ENCODE assay signal across 11 cellular contexts in genomic region chr1:14969006-14969405, GRCh38.
DNase-seq lines count a peak whose midpoint lies in the region; ATAC-seq and TF ChIP-seq lines count a peak whose summit lies in the region.
"Had no signal": no experiment of that assay in that cellular context is flagged by ENCODE, and none has a peak within 500 bp of the region (broad histone marks: within the 10 kb centered on the region; RNA-seq: fewer than 3 reads in every experiment).

No MANE protein-coding gene starts in this region.

- no peaks in the 10 kb centered on the region for H3K36me3 ChIP-seq in endodermal cell (ENCODE audit: control insufficient read depth, insufficient read depth, low read length)
- H3K36me3 ChIP-seq in smooth muscle cell (ENCODE audit: low read depth), result no peaks in the 10 kb centered on the region
- no peaks in the 10 kb centered on the region for H3K36me3 ChIP-seq in tibial nerve
- H3K36me3 ChIP-seq in transverse colon, result no peaks in the 10 kb centered on the region

- peaks cover 13% of the 10 kb centered on the region for H3K9me3 Mint-ChIP-seq in endodermal cell

- H3K4me1 ChIP-seq in endodermal cell (ENCODE audit: control insufficient read depth, insufficient read depth, low read length), result no peaks in the 10 kb centered on the region
- H3K4me1 ChIP-seq in smooth muscle cell (ENCODE audit: low read depth), result peaks cover 18% of the 10 kb centered on the region
- H3K4me1 ChIP-seq in tibial nerve, result peaks cover 0 to 37% (median 0%) of the 10 kb centered on the region in 4 donors
- peaks cover 0 to 7% (median 0%) of the 10 kb centered on the region in 4 donors for H3K4me1 ChIP-seq in transverse colon

- H3K4me3 Mint-ChIP-seq in endodermal cell, result no peak overlapping the region
- H3K4me3 Mint-ChIP-seq: naive B cell had no signal

- no peaks in the 10 kb centered on the region for H3K27me3 ChIP-seq in endodermal cell (ENCODE audit: control insufficient read depth, insufficient read depth, low read length, poor library complexity, severe bottlenecking)
- no peaks in the 10 kb centered on the region for H3K27me3 ChIP-seq in smooth muscle cell (ENCODE audit: low read depth)
- H3K27me3 ChIP-seq in tibial nerve, result no peaks in the 10 kb centered on the region
- H3K27me3 ChIP-seq in transverse colon, result no peaks in the 10 kb centered on the region
- H3K27me3 ChIP-seq: MG63 had no signal

- no peaks in the 10 kb centered on the region for H3K27me3 Mint-ChIP-seq in endodermal cell (ENCODE audit: insufficient read depth)

- no peaks in the 10 kb centered on the region for H4K20me1 ChIP-seq in smooth muscle cell (ENCODE audit: low read depth)

- H3K4me2 ChIP-seq in smooth muscle cell, result peak overlapping the region; percentile 39

- no peak overlapping the region for H3K27ac Mint-ChIP-seq in endodermal cell
- H3K27ac Mint-ChIP-seq: naive B cell had no signal

- H3K27ac ChIP-seq in endodermal cell (ENCODE audit: low read depth, low read length) (peak overlapping the region; percentile 87), smooth muscle cell (ENCODE audit: low read depth) (peak overlapping the region; percentile 83), tibial nerve (peak overlapping the region in 2 of 4 donors; percentile 70 to 78), transverse colon (peak overlapping the region in 1 of 4 donors; percentile 43)

- ATAC-seq in HG03196 (IDR thresholded peaks at IDR 0.05; ENCODE audit: unreplicated experiment), result no peak
- ATAC-seq in activated CD4-positive, CD25-positive, alpha-beta regulatory T cell treated with anti-CD3 and anti-CD28 coated beads, Interleukin-2, amount 50 U/mL, for 24 hours, result no peak

- no peaks in the 10 kb centered on the region for H3K79me2 ChIP-seq in smooth muscle cell (ENCODE audit: low read depth)

- 80 to 87% methylated on average over 3 to 7 of the region's 7 CpGs for WGBS in endodermal cell (ENCODE audit: insufficient coverage in 1 of 2, insufficient read length in 1 of 2), 2 experiments
- WGBS in smooth muscle cell (ENCODE audit: low lambda C conversion rate), result 67% methylated on average over 7 of the region's 7 CpGs
- 77 to 80% methylated on average over 7 of the region's 7 CpGs for WGBS in tibial nerve, 2 donors
- WGBS in transverse colon (ENCODE audit: low coverage in 1 of 2), 2 donors, result 80 to 86% methylated on average over 2 to 7 of the region's 7 CpGs

- DNase-seq in COLO829 (ENCODE audit: low spot score), result peak; percentile 3
- peak; percentile 30 for DNase-seq in UCSD-AML1 (lab: John Stamatoyannopoulos, UW; ENCODE audit: unreplicated experiment)
- no peak for DNase-seq in endodermal cell
- DNase-seq in smooth muscle cell (lab: John Stamatoyannopoulos, UW; ENCODE audit: unreplicated experiment), result no peak
- DNase-seq in tibial nerve (ENCODE audit: low spot score in 2 of 2), result no peak
- no peak for DNase-seq in transverse colon
- DNase-seq: DMS53, naive B cell had no signal

- H3K4me1 Mint-ChIP-seq in endodermal cell, result peaks cover 1% of the 10 kb centered on the region
- H3K4me1 Mint-ChIP-seq: naive B cell had no signal

- H3F3A ChIP-seq in smooth muscle cell (ENCODE audit: low read depth), result peaks cover 9% of the 10 kb centered on the region

- H3K9me3 ChIP-seq in endodermal cell (ENCODE audit: control insufficient read depth, low read length) (peaks cover 11% of the 10 kb centered on the region), smooth muscle cell (replicated peaks; ENCODE audit: low read depth) (no peaks in the 10 kb centered on the region), tibial nerve (peaks cover 0 to 17% (median 0%) of the 10 kb centered on the region in 4 donors), transverse colon (no peaks in the 10 kb centered on the region)
- H3K9me3 ChIP-seq: MG63 had no signal

- H2AFZ ChIP-seq in smooth muscle cell (ENCODE audit: low read depth), result no peak overlapping the region

- TF ChIP-seq EP300 in tibial nerve (IDR thresholded peaks at IDR 0.05), result no peak
- TF ChIP-seq EP300 in transverse colon (IDR thresholded peaks at IDR 0.05; ENCODE audit: low read depth), result no peak

- intact Hi-C loops in transverse colon (cut with DNase I; ENCODE audit: low total_unique reads), result no loop called here

- TF ChIP-seq CTCF in endodermal cell (conservative IDR thresholded peaks at IDR 0.05), result no peak
- no peak for TF ChIP-seq CTCF in smooth muscle cell (IDR thresholded peaks at IDR 0.05; ENCODE audit: borderline replicate concordance, insufficient read depth, poor library complexity, severe bottlenecking)
- no peak for TF ChIP-seq CTCF in tibial nerve (IDR thresholded peaks at IDR 0.05)
- TF ChIP-seq CTCF in transverse colon (IDR thresholded peaks at IDR 0.05), result no peak

- in situ Hi-C loops in transverse colon (cut with MboI; ENCODE audit: low pct_ligation_motif_present in 1 of 4, low pct_unique_long_range_greater_than_20kb in 1 of 4, low sequenced_read_pairs in 3 of 4), result no loop called here

- H3K4me3 ChIP-seq in endodermal cell (ENCODE audit: low read length), result no peak overlapping the region
- no peak overlapping the region for H3K4me3 ChIP-seq in smooth muscle cell
- no peak overlapping the region for H3K4me3 ChIP-seq in tibial nerve
- H3K4me3 ChIP-seq in transverse colon, result no peak overlapping the region
- H3K4me3 ChIP-seq: MG63 had no signal

- H3K36me3 Mint-ChIP-seq in endodermal cell (ENCODE audit: low read depth), result peaks cover 19% of the 10 kb centered on the region
- H3K36me3 Mint-ChIP-seq: naive B cell had no signal

- no peak for TF ChIP-seq POLR2A in tibial nerve (IDR thresholded peaks at IDR 0.05)
- no peak for TF ChIP-seq POLR2A in transverse colon (IDR thresholded peaks at IDR 0.05)

- H3K9ac ChIP-seq in endodermal cell (ENCODE audit: extremely low read depth, low read length, poor library complexity, severe bottlenecking), result no peak overlapping the region
- peak overlapping the region; percentile 7 for H3K9ac ChIP-seq in smooth muscle cell (ENCODE audit: low read depth)

Comparison
In these comparisons a context has a peak if more than half of its experiments do, and no peak if none do; other contexts are left out.
1. DNase-seq: peak in COLO829 (single experiment) and UCSD-AML1 (single experiment); none in endodermal cell (single experiment), smooth muscle cell (single experiment), tibial nerve (0 of 2) and transverse colon (single experiment).